ENCODE assay signal across 22 cellular contexts in the genomic region with DNA sequence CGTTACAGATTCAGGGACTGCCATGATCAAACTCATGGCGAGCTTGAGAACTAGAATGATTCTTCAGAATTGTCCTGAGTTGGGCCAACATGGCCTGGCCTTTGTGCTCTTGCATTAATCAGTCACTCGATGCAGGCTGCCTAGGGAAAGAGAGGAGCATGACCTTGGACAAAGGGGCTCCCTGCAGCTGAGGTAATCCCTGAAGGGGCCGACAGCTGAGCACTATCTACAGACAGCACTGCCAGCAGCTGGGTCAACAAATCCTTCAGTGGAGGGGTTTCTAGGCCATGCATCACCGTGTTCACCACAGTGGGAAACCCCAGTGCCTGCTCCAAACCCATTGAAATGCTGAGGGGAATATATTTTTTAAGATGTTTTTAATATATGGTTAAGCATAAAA.
DNase-seq lines count a peak whose midpoint lies in the region; ATAC-seq and TF ChIP-seq lines count a peak whose summit lies in the region.
"Had no signal": no experiment of that assay in that cellular context is flagged by ENCODE, and none has a peak within 500 bp of the region (broad histone marks: within the 10 kb centered on the region; RNA-seq: fewer than 3 reads in every experiment).

No MANE protein-coding gene starts in this region.

- H3K4me1 Mint-ChIP-seq in Calu3 (ENCODE audit: low read depth, unreplicated experiment) = no peaks in the 10 kb centered on the region

- peaks cover 24% of the 10 kb centered on the region for H3K27me3 Mint-ChIP-seq in Calu3 (ENCODE audit: unreplicated experiment)

- H3K36me3 ChIP-seq in HAP-1 (replicated peaks) (no peaks in the 10 kb centered on the region), aorta (ENCODE audit: control insufficient read depth in 1 of 2, insufficient read depth in 2 of 2, low read length in 1 of 2) (no peaks in the 10 kb centered on the region)
- H3K36me3 ChIP-seq: brain microvascular endothelial cell, upper lobe of right lung had no signal

- in situ Hi-C loops in HAP-1 (cut with MboI; ENCODE audit: low sequenced_read_pairs) = no loop called here

- H3K27ac Mint-ChIP-seq in Calu3 (ENCODE audit: unreplicated experiment) = no peak overlapping the region
- H3K27ac Mint-ChIP-seq: activated naive CD8-positive, alpha-beta T cell; activated T-cell treated with anti-CD3 and anti-CD28 coated beads, Interleukin-2, amount 50 U/mL, for 24 hours; natural killer cell treated with Interleukin-12 subunit alpha and Interleukin-12 subunit beta and Interleukin-15 and Interleukin-18, amount 100 ng/mL, for 72 hours; stimulated activated naive CD8-positive, alpha-beta T cell treated with anti-CD3 and anti-CD28 coated beads, Interleukin-15, Interleukin-2, amounts not matched to agents 100 ng/mL and 50 ng/mL, for 24 hours had no signal

- H3K9me3 Mint-ChIP-seq in Calu3 (ENCODE audit: low read depth, unreplicated experiment) = no peaks in the 10 kb centered on the region
- H3K9me3 Mint-ChIP-seq: activated T-cell treated with anti-CD3 and anti-CD28 coated beads, Interleukin-2, amount 50 U/mL, for 24 hours; natural killer cell treated with Interleukin-12 subunit alpha and Interleukin-12 subunit beta and Interleukin-15 and Interleukin-18, amount 100 ng/mL, for 72 hours; stimulated activated naive CD8-positive, alpha-beta T cell treated with anti-CD3 and anti-CD28 coated beads, Interleukin-15, Interleukin-2, amounts not matched to agents 100 ng/mL and 50 ng/mL, for 24 hours had no signal

- no peak for TF ChIP-seq CTCF in choroid plexus epithelial cell (conservative IDR thresholded peaks at IDR 0.05; ENCODE audit: low read depth, low read length)
- no peak for TF ChIP-seq CTCF in Calu3 (IDR thresholded peaks at IDR 0.05; ENCODE audit: unreplicated experiment)

- CTCF ChIA-PET in Calu3 (lab: Charles Lee) = no interaction called here

- ATAC-seq in aorta (ENCODE audit: low FRiP score) = no peak
- ATAC-seq: A549; natural killer cell treated with Interleukin-12 subunit alpha and Interleukin-12 subunit beta and Interleukin-15 and Interleukin-18, amount 100 ng/mL, for 72 hours; SK-N-SH treated with all-trans-retinoic acid at 6 μM for 48 hours; upper lobe of right lung had no signal

- H3K36me3 Mint-ChIP-seq in Calu3 (ENCODE audit: insufficient read depth, unreplicated experiment) = no peaks in the 10 kb centered on the region
- H3K36me3 Mint-ChIP-seq: activated naive CD8-positive, alpha-beta T cell; natural killer cell treated with Interleukin-12 subunit alpha and Interleukin-12 subunit beta and Interleukin-15 and Interleukin-18, amount 100 ng/mL, for 72 hours had no signal

- H3K4me3 Mint-ChIP-seq in Calu3 (ENCODE audit: low read depth, unreplicated experiment) = no peak overlapping the region
- H3K4me3 Mint-ChIP-seq: activated naive CD8-positive, alpha-beta T cell; activated T-cell treated with anti-CD3 and anti-CD28 coated beads, Interleukin-2, amount 50 U/mL, for 24 hours; natural killer cell treated with Interleukin-12 subunit alpha and Interleukin-12 subunit beta and Interleukin-15 and Interleukin-18, amount 100 ng/mL, for 72 hours; stimulated activated naive CD8-positive, alpha-beta T cell treated with anti-CD3 and anti-CD28 coated beads, Interleukin-15, Interleukin-2, amounts not matched to agents 100 ng/mL and 50 ng/mL, for 24 hours had no signal

- H3K4me1 ChIP-seq in HAP-1 (no peaks in the 10 kb centered on the region), aorta (ENCODE audit: control insufficient read depth in 1 of 2, insufficient read depth in 2 of 2, low read length in 2 of 2) (no peaks in the 10 kb centered on the region)
- H3K4me1 ChIP-seq: A549, upper lobe of right lung had no signal

- BruUV-seq in Calu3 (replicated peaks; lab: Mats Ljungman, UMichigan) = no TSS peak

- no peaks in the 10 kb centered on the region for H3K27me3 ChIP-seq in HAP-1 (ENCODE audit: low read depth)
- H3K27me3 ChIP-seq in aorta (ENCODE audit: control insufficient read depth in 1 of 2, insufficient read depth in 2 of 2, low read length in 1 of 2) = peaks cover 0 to 2% of the 10 kb centered on the region in 2 donors
- H3K27me3 ChIP-seq: brain microvascular endothelial cell, upper lobe of right lung had no signal

- WGBS in aorta, 2 donors = 58% methylated on average over 5 of the region's 5 CpGs

- no peak overlapping the region for H3K27ac ChIP-seq in aorta (ENCODE audit: low read depth in 1 of 2, low read length in 2 of 2)
- H3K27ac ChIP-seq: A549, brain microvascular endothelial cell, C4-2B, GM23248, upper lobe of right lung had no signal

- H3K4me3 ChIP-seq in choroid plexus epithelial cell (ENCODE audit: low read depth, low read length) = no peak overlapping the region
- no peak overlapping the region for H3K4me3 ChIP-seq in HAP-1
- H3K4me3 ChIP-seq in aorta (ENCODE audit: low read length in 2 of 2) = no peak overlapping the region
- H3K4me3 ChIP-seq: A549, GM23248, upper lobe of right lung had no signal

- DNase-seq in NCI-H748 (lab: John Stamatoyannopoulos, UW; ENCODE audit: unreplicated experiment) (peak; percentile 84), NCI-H748 treated with DMSO at 0.1 percent for 48 hours (lab: John Stamatoyannopoulos, UW) (no peak), NCI-H1930 (lab: John Stamatoyannopoulos, UW) (peak; percentile 68 to 76), choroid plexus epithelial cell (ENCODE audit: low read depth) (peak; percentile 11), HAP-1 (ENCODE audit: low spot score in 2 of 2) (no peak), aorta (no peak), Calu3 (no peak)
- DNase-seq in stimulated activated CD4-positive, alpha-beta T cell treated with anti-CD3 and anti-CD28 coated beads, Interleukin-4, amount 100 ng/mL, for 1 hour = no peak
- DNase-seq: activated CD4-positive, alpha-beta T cell treated with anti-CD3 and anti-CD28 coated beads, Interleukin-2, amount 50 U/mL, for 1 hour; activated T-cell treated with anti-CD3 and anti-CD28 coated beads, Interleukin-2, amount 50 U/mL, for 24 hours; brain microvascular endothelial cell; dermis blood vessel endothelial cell; GM23248; mammary epithelial cell; NCI-H446; upper lobe of right lung had no signal

- H3K9me3 ChIP-seq in HAP-1 = no peaks in the 10 kb centered on the region
- no peaks in the 10 kb centered on the region for H3K9me3 ChIP-seq in aorta (ENCODE audit: control insufficient read depth, low read length)
- H3K9me3 ChIP-seq: A549, upper lobe of right lung had no signal

- intact Hi-C loops in aorta (cut with DNase I) = no loop called here
- intact Hi-C loops in Calu3 (cut with micrococcal nuclease; ENCODE audit: unreplicated experiment) = no loop called here

Comparison
In these comparisons a context has a peak if more than half of its experiments do, and no peak if none do; other contexts are left out.
1. DNase-seq: peak in NCI-H748 (single experiment), NCI-H1930 (2 of 2) and choroid plexus epithelial cell (single experiment); none in NCI-H748 treated with DMSO at 0.1 percent for 48 hours (single experiment), HAP-1 (0 of 2), stimulated activated CD4-positive, alpha-beta T cell treated with anti-CD3 and anti-CD28 coated beads, Interleukin-4, amount 100 ng/mL, for 1 hour (single experiment), aorta (0 of 2) and Calu3 (single experiment).